In genomic region chr2:148642891-148643416, GRCh38 we compare ENCODE assay signal across 1 cellular context.
TF ChIP-seq lines count a peak whose summit lies in the region.

No MANE protein-coding gene starts in this region.

TF ChIP-seq in K562, 482 proteins besides CTCF, POLR2A, EP300 and RAD21 (continued from another document and continues in another):
- TF ChIP-seq, protein P1, sequence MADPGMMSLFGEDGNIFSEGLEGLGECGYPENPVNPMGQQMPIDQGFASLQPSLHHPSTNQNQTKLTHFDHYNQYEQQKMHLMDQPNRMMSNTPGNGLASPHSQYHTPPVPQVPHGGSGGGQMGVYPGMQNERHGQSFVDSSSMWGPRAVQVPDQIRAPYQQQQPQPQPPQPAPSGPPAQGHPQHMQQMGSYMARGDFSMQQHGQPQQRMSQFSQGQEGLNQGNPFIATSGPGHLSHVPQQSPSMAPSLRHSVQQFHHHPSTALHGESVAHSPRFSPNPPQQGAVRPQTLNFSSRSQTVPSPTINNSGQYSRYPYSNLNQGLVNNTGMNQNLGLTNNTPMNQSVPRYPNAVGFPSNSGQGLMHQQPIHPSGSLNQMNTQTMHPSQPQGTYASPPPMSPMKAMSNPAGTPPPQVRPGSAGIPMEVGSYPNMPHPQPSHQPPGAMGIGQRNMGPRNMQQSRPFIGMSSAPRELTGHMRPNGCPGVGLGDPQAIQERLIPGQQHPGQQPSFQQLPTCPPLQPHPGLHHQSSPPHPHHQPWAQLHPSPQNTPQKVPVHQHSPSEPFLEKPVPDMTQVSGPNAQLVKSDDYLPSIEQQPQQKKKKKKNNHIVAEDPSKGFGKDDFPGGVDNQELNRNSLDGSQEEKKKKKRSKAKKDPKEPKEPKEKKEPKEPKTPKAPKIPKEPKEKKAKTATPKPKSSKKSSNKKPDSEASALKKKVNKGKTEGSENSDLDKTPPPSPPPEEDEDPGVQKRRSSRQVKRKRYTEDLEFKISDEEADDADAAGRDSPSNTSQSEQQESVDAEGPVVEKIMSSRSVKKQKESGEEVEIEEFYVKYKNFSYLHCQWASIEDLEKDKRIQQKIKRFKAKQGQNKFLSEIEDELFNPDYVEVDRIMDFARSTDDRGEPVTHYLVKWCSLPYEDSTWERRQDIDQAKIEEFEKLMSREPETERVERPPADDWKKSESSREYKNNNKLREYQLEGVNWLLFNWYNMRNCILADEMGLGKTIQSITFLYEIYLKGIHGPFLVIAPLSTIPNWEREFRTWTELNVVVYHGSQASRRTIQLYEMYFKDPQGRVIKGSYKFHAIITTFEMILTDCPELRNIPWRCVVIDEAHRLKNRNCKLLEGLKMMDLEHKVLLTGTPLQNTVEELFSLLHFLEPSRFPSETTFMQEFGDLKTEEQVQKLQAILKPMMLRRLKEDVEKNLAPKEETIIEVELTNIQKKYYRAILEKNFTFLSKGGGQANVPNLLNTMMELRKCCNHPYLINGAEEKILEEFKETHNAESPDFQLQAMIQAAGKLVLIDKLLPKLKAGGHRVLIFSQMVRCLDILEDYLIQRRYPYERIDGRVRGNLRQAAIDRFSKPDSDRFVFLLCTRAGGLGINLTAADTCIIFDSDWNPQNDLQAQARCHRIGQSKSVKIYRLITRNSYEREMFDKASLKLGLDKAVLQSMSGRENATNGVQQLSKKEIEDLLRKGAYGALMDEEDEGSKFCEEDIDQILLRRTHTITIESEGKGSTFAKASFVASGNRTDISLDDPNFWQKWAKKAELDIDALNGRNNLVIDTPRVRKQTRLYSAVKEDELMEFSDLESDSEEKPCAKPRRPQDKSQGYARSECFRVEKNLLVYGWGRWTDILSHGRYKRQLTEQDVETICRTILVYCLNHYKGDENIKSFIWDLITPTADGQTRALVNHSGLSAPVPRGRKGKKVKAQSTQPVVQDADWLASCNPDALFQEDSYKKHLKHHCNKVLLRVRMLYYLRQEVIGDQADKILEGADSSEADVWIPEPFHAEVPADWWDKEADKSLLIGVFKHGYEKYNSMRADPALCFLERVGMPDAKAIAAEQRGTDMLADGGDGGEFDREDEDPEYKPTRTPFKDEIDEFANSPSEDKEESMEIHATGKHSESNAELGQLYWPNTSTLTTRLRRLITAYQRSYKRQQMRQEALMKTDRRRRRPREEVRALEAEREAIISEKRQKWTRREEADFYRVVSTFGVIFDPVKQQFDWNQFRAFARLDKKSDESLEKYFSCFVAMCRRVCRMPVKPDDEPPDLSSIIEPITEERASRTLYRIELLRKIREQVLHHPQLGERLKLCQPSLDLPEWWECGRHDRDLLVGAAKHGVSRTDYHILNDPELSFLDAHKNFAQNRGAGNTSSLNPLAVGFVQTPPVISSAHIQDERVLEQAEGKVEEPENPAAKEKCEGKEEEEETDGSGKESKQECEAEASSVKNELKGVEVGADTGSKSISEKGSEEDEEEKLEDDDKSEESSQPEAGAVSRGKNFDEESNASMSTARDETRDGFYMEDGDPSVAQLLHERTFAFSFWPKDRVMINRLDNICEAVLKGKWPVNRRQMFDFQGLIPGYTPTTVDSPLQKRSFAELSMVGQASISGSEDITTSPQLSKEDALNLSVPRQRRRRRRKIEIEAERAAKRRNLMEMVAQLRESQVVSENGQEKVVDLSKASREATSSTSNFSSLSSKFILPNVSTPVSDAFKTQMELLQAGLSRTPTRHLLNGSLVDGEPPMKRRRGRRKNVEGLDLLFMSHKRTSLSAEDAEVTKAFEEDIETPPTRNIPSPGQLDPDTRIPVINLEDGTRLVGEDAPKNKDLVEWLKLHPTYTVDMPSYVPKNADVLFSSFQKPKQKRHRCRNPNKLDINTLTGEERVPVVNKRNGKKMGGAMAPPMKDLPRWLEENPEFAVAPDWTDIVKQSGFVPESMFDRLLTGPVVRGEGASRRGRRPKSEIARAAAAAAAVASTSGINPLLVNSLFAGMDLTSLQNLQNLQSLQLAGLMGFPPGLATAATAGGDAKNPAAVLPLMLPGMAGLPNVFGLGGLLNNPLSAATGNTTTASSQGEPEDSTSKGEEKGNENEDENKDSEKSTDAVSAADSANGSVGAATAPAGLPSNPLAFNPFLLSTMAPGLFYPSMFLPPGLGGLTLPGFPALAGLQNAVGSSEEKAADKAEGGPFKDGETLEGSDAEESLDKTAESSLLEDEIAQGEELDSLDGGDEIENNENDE (IDR thresholded peaks at IDR 0.05; ENCODE audit: low read depth, low read length): no peak
- TF ChIP-seq ZNF318 (IDR thresholded peaks at IDR 0.05; ENCODE audit: borderline replicate concordance in 1 of 2, low read depth in 1 of 2) (no peak), XRCC4 (IDR thresholded peaks at IDR 0.05; ENCODE audit: extremely low read depth, insufficient read depth, insufficient read length) (no peak), ZNF3 (CRISPR knock-in tag; IDR thresholded peaks at IDR 0.05) (no peak), RCOR1 (IDR thresholded peaks at IDR 0.05; ENCODE audit: borderline replicate concordance in 1 of 2, low read depth in 2 of 2, low read length in 2 of 2) (no peak), ZNF253 (CRISPR knock-in tag; conservative IDR thresholded peaks at IDR 0.05) (no peak), CBX2 (IDR thresholded peaks at IDR 0.05; ENCODE audit: insufficient read depth, low read length, poor library complexity, severe bottlenecking) (no peak), MAFF (IDR thresholded peaks at IDR 0.05; ENCODE audit: low read length) (no peak), NCOA4 (IDR thresholded peaks at IDR 0.05; ENCODE audit: partially characterized antibody) (no peak), ZNF512 (tag; IDR thresholded peaks at IDR 0.05) (no peak), ZNF124 (CRISPR knock-in tag; IDR thresholded peaks at IDR 0.05) (no peak), PATZ1 (CRISPR knock-in tag; IDR thresholded peaks at IDR 0.05; ENCODE audit: borderline replicate concordance) (no peak), ARID3A (IDR thresholded peaks at IDR 0.05; ENCODE audit: borderline replicate concordance, low read depth, low read length) (no peak), LARP7 (IDR thresholded peaks at IDR 0.05) (no peak), KAT2B (IDR thresholded peaks at IDR 0.05; ENCODE audit: low read depth, low read length) (no peak), CHCHD3 (CRISPR knock-in tag; IDR thresholded peaks at IDR 0.05) (no peak), ZBTB8A (IDR thresholded peaks at IDR 0.05; ENCODE audit: partially characterized antibody) (no peak), JUN (IDR thresholded peaks at IDR 0.05; ENCODE audit: borderline replicate concordance, low read depth, low read length) (no peak), JUN (CRISPR knock-in tag; IDR thresholded peaks at IDR 0.05; ENCODE audit: borderline replicate concordance) (no peak), PRPF4 (IDR thresholded peaks at IDR 0.05; ENCODE audit: insufficient read depth, low read depth, low read length, poor library complexity, severe bottlenecking) (no peak), TCF7 (IDR thresholded peaks at IDR 0.05; ENCODE audit: borderline replicate concordance) (no peak), CREBBP (IDR thresholded peaks at IDR 0.05; ENCODE audit: low read depth, low read length) (no peak), HMGN3 (IDR thresholded peaks at IDR 0.05; ENCODE audit: borderline replicate concordance, extremely low read depth, insufficient read length, low read depth, low read length) (no peak)
- TF ChIP-seq, protein P2, sequence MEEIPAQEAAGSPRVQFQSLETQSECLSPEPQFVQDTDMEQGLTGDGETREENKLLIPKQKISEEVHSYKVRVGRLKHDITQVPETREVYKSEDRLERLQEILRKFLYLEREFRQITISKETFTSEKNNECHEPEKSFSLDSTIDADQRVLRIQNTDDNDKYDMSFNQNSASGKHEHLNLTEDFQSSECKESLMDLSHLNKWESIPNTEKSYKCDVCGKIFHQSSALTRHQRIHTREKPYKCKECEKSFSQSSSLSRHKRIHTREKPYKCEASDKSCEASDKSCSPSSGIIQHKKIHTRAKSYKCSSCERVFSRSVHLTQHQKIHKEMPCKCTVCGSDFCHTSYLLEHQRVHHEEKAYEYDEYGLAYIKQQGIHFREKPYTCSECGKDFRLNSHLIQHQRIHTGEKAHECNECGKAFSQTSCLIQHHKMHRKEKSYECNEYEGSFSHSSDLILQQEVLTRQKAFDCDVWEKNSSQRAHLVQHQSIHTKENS (CRISPR knock-in tag; IDR thresholded peaks at IDR 0.05): no peak
